16 cellular contexts compared by ENCODE assay signal in the genomic region with DNA sequence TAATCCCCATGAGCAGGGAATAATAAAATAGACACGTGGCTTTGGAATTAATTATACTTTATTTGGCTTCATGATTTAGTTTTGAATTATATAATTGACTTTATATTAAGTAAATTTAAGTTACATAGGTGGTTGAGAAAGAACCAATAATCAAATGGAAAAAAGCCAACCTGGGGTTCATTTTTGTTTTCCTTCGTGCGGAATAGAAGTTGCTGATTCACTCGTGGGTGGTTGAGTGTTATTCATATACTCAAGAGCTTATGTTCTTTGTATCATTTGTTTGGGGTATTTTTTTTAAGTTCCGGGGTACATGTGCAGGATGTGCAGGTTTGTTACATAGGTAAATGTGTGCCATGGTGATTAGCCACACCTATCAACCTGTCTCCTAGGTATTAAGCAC. TPM values are rescaled to one million over a fixed set of nuclear protein-coding genes. Genes with fewer than 3 reads are reported as not detected.
DNase-seq lines count a peak whose midpoint lies in the region; ATAC-seq and TF ChIP-seq lines count a peak whose summit lies in the region.
"Had no signal": no experiment of that assay in that cellular context is flagged by ENCODE, and none has a peak within 500 bp of the region (broad histone marks: within the 10 kb centered on the region; RNA-seq: fewer than 3 reads in every experiment).

No MANE protein-coding gene starts in this region.

- H2BK120ac ChIP-seq in IMR-90 (ENCODE audit: low read depth, low read length) (peak overlapping the region; percentile 54; the same call in 1 of the 2 replicates), mesenchymal stem cell (ENCODE audit: low read depth, low read length) (no peak overlapping the region)

- H3K56ac ChIP-seq in IMR-90 (ENCODE audit: extremely low read depth, insufficient read depth, low read length), result no peak overlapping the region

- H4K91ac ChIP-seq in IMR-90 (ENCODE audit: insufficient read depth, low read depth, low read length), result no peak overlapping the region
- peak overlapping the region; percentile 16 for H4K91ac ChIP-seq in mesenchymal stem cell (ENCODE audit: low read length)

- no peaks in the 10 kb centered on the region for H3K79me2 ChIP-seq in smooth muscle cell (ENCODE audit: low read depth)

- H3K4me2 ChIP-seq in IMR-90 (ENCODE audit: low read depth, low read length), result 0 out of 2 replicates have a peak overlapping the region, but pooled peaks have one; percentile 28
- no peak overlapping the region for H3K4me2 ChIP-seq in mesenchymal stem cell (ENCODE audit: low read length, poor library complexity, severe bottlenecking)
- peak overlapping the region; percentile 82 for H3K4me2 ChIP-seq in smooth muscle cell

- H4K8ac ChIP-seq in IMR-90 (ENCODE audit: low read depth in 2 of 2, low read length in 2 of 2), result no peak overlapping the region
- H4K8ac ChIP-seq in mesenchymal stem cell (ENCODE audit: low read length), result peak overlapping the region; percentile 1

- peaks cover 15% of the 10 kb centered on the region for H3K4me1 ChIP-seq in IMR-90 (ENCODE audit: control insufficient read depth, insufficient read depth, low read length)
- peaks cover 9% of the 10 kb centered on the region for H3K4me1 ChIP-seq in mesenchymal stem cell (ENCODE audit: control insufficient read depth, insufficient read depth, low read depth, low read length)
- peaks cover 14% of the 10 kb centered on the region for H3K4me1 ChIP-seq in smooth muscle cell (ENCODE audit: low read depth)
- H3K4me1 ChIP-seq: Caco-2, HAP-1 had no signal

- no CpG with 5 or more reads among the region's 5 CpGs for WGBS in IMR-90 (ENCODE audit: extremely low coverage in 2 of 2, insufficient read length in 1 of 2), 2 experiments
- WGBS in mesenchymal stem cell, result 30% methylated on average over 4 of the region's 5 CpGs
- WGBS in smooth muscle cell (ENCODE audit: low lambda C conversion rate), result 29% methylated on average over 5 of the region's 5 CpGs

- H3K23ac ChIP-seq in IMR-90 (ENCODE audit: low read depth, low read length) (no peak overlapping the region), mesenchymal stem cell (ENCODE audit: low read length in 2 of 2) (no peak overlapping the region)

- TF ChIP-seq RAD21 in IMR-90 (IDR thresholded peaks at IDR 0.05; ENCODE audit: low read length), result no peak

- H3K79me1 ChIP-seq in IMR-90 (ENCODE audit: low read depth in 1 of 2, low read length in 2 of 2) (no peaks in the 10 kb centered on the region), mesenchymal stem cell (replicated peaks; ENCODE audit: low read length, poor library complexity, severe bottlenecking) (no peaks in the 10 kb centered on the region)

- BruUV-seq in IMR-90 (replicated peaks; lab: Mats Ljungman, UMichigan), result no TSS peak

- in situ Hi-C loops in IMR-90 (cut with MboI; ENCODE audit: low sequenced_read_pairs) (no loop called here), brain microvascular endothelial cell (cut with HindIII; ENCODE audit: low pct_ligation_motif_present, low sequenced_read_pairs) (no loop called here)

- H3K27me3 ChIP-seq in IMR-90 (ENCODE audit: control insufficient read depth, insufficient read depth, low read length) (no peaks in the 10 kb centered on the region), brain microvascular endothelial cell (replicated peaks) (no peaks in the 10 kb centered on the region), mesenchymal stem cell (ENCODE audit: control insufficient read depth in 1 of 2, insufficient read depth in 1 of 2, low read length in 2 of 2) (no peaks in the 10 kb centered on the region), smooth muscle cell (ENCODE audit: low read depth) (no peaks in the 10 kb centered on the region)

- H2BK5ac ChIP-seq in IMR-90 (ENCODE audit: low read depth, low read length, poor library complexity, severe bottlenecking), result peak overlapping the region; percentile 45
- H2BK5ac ChIP-seq in mesenchymal stem cell (ENCODE audit: low read depth, low read length, poor library complexity, severe bottlenecking), result no peak overlapping the region

- no peaks in the 10 kb centered on the region for H3K36me3 ChIP-seq in IMR-90 (ENCODE audit: control insufficient read depth, insufficient read depth, low read length)
- H3K36me3 ChIP-seq in brain microvascular endothelial cell (replicated peaks), result no peaks in the 10 kb centered on the region
- H3K36me3 ChIP-seq in mesenchymal stem cell (ENCODE audit: control insufficient read depth in 1 of 2, insufficient read depth in 2 of 2, low read depth in 1 of 2, low read length in 2 of 2), result no peaks in the 10 kb centered on the region
- no peaks in the 10 kb centered on the region for H3K36me3 ChIP-seq in smooth muscle cell (ENCODE audit: low read depth)
- H3K36me3 ChIP-seq: HAP-1 had no signal

- no peak overlapping the region for H3K18ac ChIP-seq in IMR-90 (ENCODE audit: low read depth, low read length)
- H3K18ac ChIP-seq in mesenchymal stem cell (ENCODE audit: low read depth in 1 of 2, low read length in 2 of 2), result peak overlapping the region in 1 of 2 experiments; percentile 80

- no peak overlapping the region for H2AK9ac ChIP-seq in IMR-90 (replicated peaks; ENCODE audit: low read depth, low read length, poor library complexity)

- dilution Hi-C loops in IMR-90 (cut with HindIII; ENCODE audit: low sequenced_read_pairs, unreplicated experiment), result no loop called here

- TF ChIP-seq CTCF in IMR-90 (conservative IDR thresholded peaks at IDR 0.05; ENCODE audit: low read depth, low read length) (no peak), brain microvascular endothelial cell (IDR thresholded peaks at IDR 0.05; ENCODE audit: low read depth, low read length, missing control alignments) (no peak), smooth muscle cell (IDR thresholded peaks at IDR 0.05; ENCODE audit: borderline replicate concordance, insufficient read depth, poor library complexity, severe bottlenecking) (no peak)

- no peak overlapping the region for H2AFZ ChIP-seq in IMR-90 (replicated peaks; ENCODE audit: low read length, poor library complexity)
- no peak overlapping the region for H2AFZ ChIP-seq in mesenchymal stem cell (ENCODE audit: low read depth, low read length)
- H2AFZ ChIP-seq in smooth muscle cell (ENCODE audit: low read depth), result no peak overlapping the region

- H3K9me3 ChIP-seq in IMR-90 (ENCODE audit: control insufficient read depth, insufficient read depth, low read length), result no peaks in the 10 kb centered on the region
- H3K9me3 ChIP-seq in mesenchymal stem cell (ENCODE audit: control insufficient read depth, low read length), result no peaks in the 10 kb centered on the region
- H3K9me3 ChIP-seq in smooth muscle cell (replicated peaks; ENCODE audit: low read depth), result no peaks in the 10 kb centered on the region
- H3K9me3 ChIP-seq: Caco-2, HAP-1 had no signal

- peak overlapping the region in 1 of 2 experiments; percentile 95 for H2BK12ac ChIP-seq in mesenchymal stem cell (ENCODE audit: low read length in 2 of 2)

- peak; percentile 33 for DNase-seq in IMR-90
- DNase-seq in brain microvascular endothelial cell, result no peak
- DNase-seq in mesenchymal stem cell, result peak; percentile 37
- no peak for DNase-seq in smooth muscle cell (lab: John Stamatoyannopoulos, UW; ENCODE audit: unreplicated experiment)
- DNase-seq in kidney tubule cell (ENCODE audit: low spot score), result no peak
- no peak for DNase-seq in ecto neural progenitor cell (ENCODE audit: low spot score)
- DNase-seq: Caco-2; CD4-positive, CD25-positive, alpha-beta regulatory T cell; DMS53; KBM-7; NCI-H1436 treated with DMSO at 0.1 percent for 48 hours; NCI-H2081; NCI-H510A; NCI-H82 had no signal

- CTCF ChIA-PET in IMR-90 (lab: Yijun Ruan, JAX), result no interaction called here

- H3F3A ChIP-seq in smooth muscle cell (ENCODE audit: low read depth), result peaks cover 16% of the 10 kb centered on the region

- H4K20me1 ChIP-seq in IMR-90 (ENCODE audit: insufficient read depth, low read length) (no peaks in the 10 kb centered on the region), smooth muscle cell (ENCODE audit: low read depth) (no peaks in the 10 kb centered on the region)

- ATAC-seq in IMR-90 (ENCODE audit: low read depth) (no peak), HG03097 (IDR thresholded peaks at IDR 0.05; ENCODE audit: low FRiP score, unreplicated experiment) (no peak)

- H2BK20ac ChIP-seq in IMR-90 (ENCODE audit: low read depth, low read length), result peak overlapping the region; percentile 28; the same call in 1 of the 2 replicates

- POLR2A ChIA-PET in IMR-90 (lab: Charles Lee; ENCODE audit: unreplicated experiment), result no interaction called here

- peaks cover 14% of the 10 kb centered on the region for H3K9me1 ChIP-seq in IMR-90 (ENCODE audit: insufficient read depth, low read length)

- 0 out of 2 replicates have a peak overlapping the region, but pooled peaks have one; percentile 12 for H3K14ac ChIP-seq in IMR-90 (replicated peaks; ENCODE audit: low read depth, low read length)
- H3K14ac ChIP-seq in mesenchymal stem cell (ENCODE audit: low read length in 2 of 2), result peak overlapping the region in 1 of 2 experiments; percentile 92

- H3K4ac ChIP-seq in IMR-90 (ENCODE audit: low read depth, low read length) (peak overlapping the region; percentile 70), mesenchymal stem cell (ENCODE audit: low read depth in 1 of 2, low read length in 2 of 2) (peak overlapping the region in 1 of 2 experiments; percentile 24)

- H2AK5ac ChIP-seq in IMR-90 (ENCODE audit: low read depth, low read length), result peak overlapping the region; percentile 62
- no peak overlapping the region for H2AK5ac ChIP-seq in mesenchymal stem cell (ENCODE audit: low read length, severe bottlenecking)

- H3K27ac ChIP-seq in IMR-90 (ENCODE audit: insufficient read depth, low read length), result no peak overlapping the region
- H3K27ac ChIP-seq in brain microvascular endothelial cell, result peak overlapping the region; percentile 48
- no peak overlapping the region for H3K27ac ChIP-seq in mesenchymal stem cell (ENCODE audit: low read length, poor library complexity, severe bottlenecking)
- peak overlapping the region; percentile 96 for H3K27ac ChIP-seq in smooth muscle cell (ENCODE audit: low read depth)

- H3K9ac ChIP-seq in IMR-90 (ENCODE audit: low read depth, low read length) (no peak overlapping the region), mesenchymal stem cell (ENCODE audit: low read length) (peak overlapping the region; percentile 69), smooth muscle cell (ENCODE audit: low read depth) (peak overlapping the region; percentile 63)

- no peak for TF ChIP-seq POLR2A in IMR-90 (IDR thresholded peaks at IDR 0.05; ENCODE audit: low read depth, low read length)

- intact Hi-C loops in IMR-90 (cut with micrococcal nuclease), result loop anchor here (5.0 kb wide), 2 partner anchors 34 to 59 kb away; a partner anchor contains a TSS

- no peak overlapping the region for H4K5ac ChIP-seq in IMR-90 (ENCODE audit: low read depth, low read length)

- H3K4me3 ChIP-seq in IMR-90 (ENCODE audit: insufficient read depth, low read depth, low read length) (no peak overlapping the region), brain microvascular endothelial cell (ENCODE audit: low read depth, low read length) (no peak overlapping the region), mesenchymal stem cell (ENCODE audit: insufficient read depth in 1 of 2, low read depth in 1 of 2, low read length in 2 of 2) (peak overlapping the region in 1 of 2 experiments; percentile 59), smooth muscle cell (peak overlapping the region; percentile 21)
- H3K4me3 ChIP-seq: HAP-1 had no signal

- H2BK15ac ChIP-seq in IMR-90 (ENCODE audit: low read depth, low read length) (peak overlapping the region; percentile 52; the same call in 1 of the 3 replicates), mesenchymal stem cell (ENCODE audit: low read depth, poor library complexity, severe bottlenecking) (no peak overlapping the region)

RNA-seq across cellular contexts. Expression of a gene that starts 58.0 kb away (rescaled TPM):
- total RNA-seq in IMR-90 (2012; rRNA removed), result 32.6 and 36.7 TPM in 2 replicates
- polyA plus RNA-seq in IMR-90 (2012; rRNA removed), result 24.6 and 29.9 TPM in 2 replicates
- 14.0 and 16.7 TPM in 2 replicates for polyA plus RNA-seq in IMR-90 (2012; cell fraction: cytosol; rRNA removed)
- polyA plus RNA-seq in IMR-90 (2012; cell fraction: nucleus; rRNA removed; ENCODE audit: low replicate concordance), result 9.3 and 24.8 TPM in 2 replicates
- polyA plus RNA-seq in mesenchymal stem cell (2013, experiment 1 of 2), result 54.7 TPM
- polyA plus RNA-seq in mesenchymal stem cell (2013, experiment 2 of 2), result 55.2 TPM
- 39.2 and 47.7 TPM in 2 replicates for total RNA-seq in smooth muscle cell
- polyA plus RNA-seq in smooth muscle cell, result 6.4 and 8.1 TPM in 2 replicates

RNA-seq across cellular contexts. Expression of a gene that starts 58.4 kb away (rescaled TPM):
- 5.7 and 8.1 TPM in 2 replicates for total RNA-seq in IMR-90 (2012; rRNA removed)
- polyA plus RNA-seq in IMR-90 (2012; rRNA removed), result 55.5 and 61.1 TPM in 2 replicates
- polyA plus RNA-seq in IMR-90 (2012; cell fraction: cytosol; rRNA removed), result 75.4 and 87.9 TPM in 2 replicates
- 91.3 and 94.1 TPM in 2 replicates for polyA plus RNA-seq in IMR-90 (2012; cell fraction: nucleus; rRNA removed; ENCODE audit: low replicate concordance)
- polyA plus RNA-seq in mesenchymal stem cell (2013, experiment 1 of 2), result 91.2 TPM
- polyA plus RNA-seq in mesenchymal stem cell (2013, experiment 2 of 2), result 90.8 TPM
- 14.8 and 17.4 TPM in 2 replicates for total RNA-seq in smooth muscle cell
- polyA plus RNA-seq in smooth muscle cell, result 60.7 and 68.2 TPM in 2 replicates

Comparison
In these comparisons a context has a peak if more than half of its experiments do, and no peak if none do; other contexts are left out.
1. DNase-seq: peak in IMR-90 (single experiment) and mesenchymal stem cell (single experiment); none in brain microvascular endothelial cell (single experiment), smooth muscle cell (single experiment), kidney tubule cell (single experiment) and ecto neural progenitor cell (single experiment).
2. H3K27ac ChIP-seq: peak in brain microvascular endothelial cell (single experiment) and smooth muscle cell (single experiment); none in IMR-90 (single experiment) and mesenchymal stem cell (single experiment).